9 cellular contexts compared by ENCODE assay signal in genomic region chr5:54743997-54744788, GRCh38.
DNase-seq lines count a peak whose midpoint lies in the region; ATAC-seq, FAIRE-seq and TF ChIP-seq lines count a peak whose summit lies in the region.
"Had no signal": no experiment of that assay in that cellular context is flagged by ENCODE, and none has a peak within 500 bp of the region (broad histone marks: within the 10 kb centered on the region; RNA-seq: fewer than 3 reads in every experiment).

No MANE protein-coding gene starts in this region.

- intact Hi-C loops in GM12878 (cut with micrococcal nuclease; ENCODE audit: unreplicated experiment): no loop called here

- no peak overlapping the region for H3K4me3 ChIP-seq in GM12878

- CTCF ChIA-PET in GM12878 (lab: Yijun Ruan, JAX): interaction anchor here (0.7 to 1.2 kb wide), 2 partner anchors 14 to 542 kb away, joined by 5 read pairs; no protein-coding TSS in a partner anchor

- in situ Hi-C loops in GM12878 (cut with MboI): no loop called here

- no peak for FAIRE-seq in GM12878 (lab: Jason Lieb, UNC)

- no peak overlapping the region for H3K9ac ChIP-seq in GM12878 (ENCODE audit: control insufficient read depth, insufficient read depth, low read length)

- H3K36me3 ChIP-seq in GM12878 (ENCODE audit: control insufficient read depth in 2 of 2, insufficient read depth in 2 of 2, low read length in 1 of 2): no peaks in the 10 kb centered on the region

- peak overlapping the region; percentile 70 for H3K4me2 ChIP-seq in GM12878 (ENCODE audit: control insufficient read depth, insufficient read depth)

- POLR2A ChIA-PET in GM12878 (lab: Charles Lee): interaction anchor here (0.7 kb wide), 1 partner anchor 27 kb away, joined by 6 read pairs; no protein-coding TSS in a partner anchor

- DNase-seq in DMS 273 (lab: John Stamatoyannopoulos, UW; ENCODE audit: unreplicated experiment) (peak; percentile 13), DMS 273 treated with DMSO at 0.1 percent for 48 hours (lab: John Stamatoyannopoulos, UW) (no peak), SW480 (ENCODE audit: low spot score) (peak; percentile 70), GM12878 (ENCODE audit: low read depth, low spot score) (peak; percentile 45), islet precursor cell (peak; percentile 83), cortex of kidney (lab: John Stamatoyannopoulos, UW) (no peak)
- peak; percentile 10 to 11 for DNase-seq in stimulated activated CD4-positive, alpha-beta T cell treated with anti-CD3 and anti-CD28 coated beads, Interleukin-2, amount 100 ng/mL, for 48 hours

- WGBS in GM12878 (ENCODE audit: insufficient coverage, insufficient replicate concordance, low lambda C conversion rate, missing lambda C conversion rate): 67% methylated on average over 8 of the region's 8 CpGs

- SMC1A ChIA-PET in GM12878 (lab: Charles Lee; ENCODE audit: uncharacterized antibody, unreplicated experiment): no interaction called here

- peak; percentile 86 for ATAC-seq in HG03139 (IDR thresholded peaks at IDR 0.05; ENCODE audit: unreplicated experiment)
- ATAC-seq in GM12878: peak; percentile 75

- RAD21 ChIA-PET in GM12878 (lab: Charles Lee; ENCODE audit: unreplicated experiment): no interaction called here

- no peak for TF ChIP-seq POLR2A in GM12878 (IDR thresholded peaks at IDR 0.05; ENCODE audit: low read depth, low read length)

- H2AFZ ChIP-seq in GM12878 (ENCODE audit: control insufficient read depth, low read depth, low read length): peak overlapping the region; percentile 88

- H3K27me3 ChIP-seq in GM12878 (replicated peaks in 1 of 2; ENCODE audit: control insufficient read depth in 2 of 2, insufficient read depth in 2 of 2, low read length in 1 of 2): no peaks in the 10 kb centered on the region

- peaks cover 14% of the 10 kb centered on the region for H3K4me1 ChIP-seq in GM12878 (ENCODE audit: control insufficient read depth, insufficient read depth, low read length)

- H3K79me2 ChIP-seq in GM12878 (ENCODE audit: control insufficient read depth, insufficient read depth, low read length): no peaks in the 10 kb centered on the region

- H3K9me3 ChIP-seq in GM12878 (replicated peaks; ENCODE audit: control insufficient read depth, insufficient read depth, low read length): no peaks in the 10 kb centered on the region

- no peak for TF ChIP-seq CTCF in GM12878 (IDR thresholded peaks at IDR 0.05 in 2 of 3, conservative IDR thresholded peaks at IDR 0.05 in 1 of 3; ENCODE audit: control insufficient read depth in 2 of 3, extremely low read depth in 1 of 3, insufficient read depth in 1 of 3, low read depth in 3 of 3, low read length in 3 of 3)

- no peak for TF ChIP-seq EP300 in GM12878 (IDR thresholded peaks at IDR 0.05; ENCODE audit: borderline replicate concordance in 1 of 2, control insufficient read depth in 1 of 2, low read depth in 2 of 2, low read length in 2 of 2)

- TF ChIP-seq RAD21 in GM12878 (IDR thresholded peaks at IDR 0.05; ENCODE audit: insufficient read depth, low read depth, low read length): no peak

- H3K27ac ChIP-seq in GM12878 (ENCODE audit: control insufficient read depth, insufficient read depth): peak overlapping the region; percentile 61
- H3K27ac ChIP-seq: 22Rv1 had no signal

- H4K20me1 ChIP-seq in GM12878 (ENCODE audit: control insufficient read depth, insufficient read depth): no peaks in the 10 kb centered on the region

- no TSS peak for BruUV-seq in GM12878 (replicated peaks; lab: Mats Ljungman, UMichigan)

TF ChIP-seq in GM12878, 131 proteins besides CTCF, POLR2A, EP300 and RAD21 (continues in another document):
- TF ChIP-seq FOXK2 (IDR thresholded peaks at IDR 0.05): no peak
- no peak for TF ChIP-seq ZNF592 (IDR thresholded peaks at IDR 0.05)
- TF ChIP-seq MTA3 (IDR thresholded peaks at IDR 0.05; ENCODE audit: borderline replicate concordance, low read length): no peak
- TF ChIP-seq CBX3 (IDR thresholded peaks at IDR 0.05; ENCODE audit: borderline replicate concordance, low read depth): no peak
- TF ChIP-seq ZBTB40 (IDR thresholded peaks at IDR 0.05; ENCODE audit: borderline replicate concordance): no peak
- no peak for TF ChIP-seq CEBPZ (IDR thresholded peaks at IDR 0.05; ENCODE audit: low read depth, low read length)
- TF ChIP-seq TAF1 (IDR thresholded peaks at IDR 0.05; ENCODE audit: borderline replicate concordance, low read depth, low read length): no peak

Comparison
In these comparisons a context has a peak if more than half of its experiments do, and no peak if none do; other contexts are left out.
1. DNase-seq: peak in DMS 273 (single experiment), SW480 (single experiment), GM12878 (single experiment), islet precursor cell (single experiment) and stimulated activated CD4-positive, alpha-beta T cell treated with anti-CD3 and anti-CD28 coated beads, Interleukin-2, amount 100 ng/mL, for 48 hours (2 of 2); none in DMS 273 treated with DMSO at 0.1 percent for 48 hours (single experiment) and cortex of kidney (single experiment).